In genomic region chr10:133124357-133125211, GRCh38 we compare ENCODE assay signal across 8 cellular contexts. TPM values are rescaled to one million over a fixed set of nuclear protein-coding genes. Genes with fewer than 3 reads are reported as not detected.
DNase-seq lines count a peak whose midpoint lies in the region; ATAC-seq and TF ChIP-seq lines count a peak whose summit lies in the region.

No MANE protein-coding gene starts in this region.

- H3K36me3 ChIP-seq in HAP-1 (replicated peaks) = no peaks in the 10 kb centered on the region
- H3K36me3 ChIP-seq in body of pancreas (replicated peaks in 1 of 2; ENCODE audit: insufficient read depth in 1 of 2, low read depth in 2 of 2) = no peaks in the 10 kb centered on the region

- H3K4me1 ChIP-seq in HAP-1 (no peaks in the 10 kb centered on the region), body of pancreas (no peaks in the 10 kb centered on the region)

- TF ChIP-seq POLR2A in body of pancreas (IDR thresholded peaks at IDR 0.05) = no peak

- H3K27me3 ChIP-seq in HAP-1 (ENCODE audit: low read depth) = peaks cover 13% of the 10 kb centered on the region; the same call in 1 of the 2 replicates
- no peaks in the 10 kb centered on the region for H3K27me3 ChIP-seq in body of pancreas

- in situ Hi-C loops in HAP-1 (cut with MboI; ENCODE audit: low sequenced_read_pairs) = loop anchor here (10.0 kb wide), 2 partner anchors 180 to 470 kb away; partner anchors contain the start of gene CFAP46

- ATAC-seq in body of pancreas = peak; percentile 71
- no peak for ATAC-seq in HG02623 (IDR thresholded peaks at IDR 0.05; ENCODE audit: unreplicated experiment)

- no peak overlapping the region for H3K4me3 ChIP-seq in HAP-1
- H3K4me3 ChIP-seq in body of pancreas = no peak overlapping the region

- 31 to 47% methylated on average over 18 to 55 of the region's 58 CpGs for WGBS in body of pancreas, 2 donors

- TF ChIP-seq CTCF in 22Rv1 (IDR thresholded peaks at IDR 0.05) = peak; percentile 89
- peak; percentile 30 to 63 (median 50) for TF ChIP-seq CTCF in body of pancreas (IDR thresholded peaks at IDR 0.05)

- DNase-seq in HAP-1 (ENCODE audit: low spot score in 2 of 2) (peak; percentile 8 to 71), body of pancreas (peak; percentile 16 to 54 (median 32)), left kidney (ENCODE audit: low read depth, low spot score) (peak; percentile 63), NCI-H1694 (lab: John Stamatoyannopoulos, UW) (no peak), NAMALWA (ENCODE audit: low spot score) (no peak), SW 1271 (lab: John Stamatoyannopoulos, UW) (no peak)

- no peak overlapping the region for H3K27ac ChIP-seq in 22Rv1
- H3K27ac ChIP-seq in body of pancreas = no peak overlapping the region

- H3K9me3 ChIP-seq in HAP-1 (no peaks in the 10 kb centered on the region), body of pancreas (no peaks in the 10 kb centered on the region)

- intact Hi-C loops in body of pancreas (cut with DNase I) = loop anchor here (5.0 kb wide), 1 partner anchor 187 kb away; no protein-coding TSS in a partner anchor

RNA-seq across cellular contexts. Expression of gene KNDC1, which starts 35.4 kb away (rescaled TPM):
- 1 to 10 TPM in 1 of 2 donors, under 1 TPM in 1; 0.52 to 3.3 TPM for total RNA-seq in body of pancreas

RNA-seq across cellular contexts. Expression of gene ADGRA1, which starts 36.9 kb away (rescaled TPM):
- total RNA-seq in body of pancreas = under 1 TPM in 1 of 2 donors, not detected in 1; under 0.01 TPM

Comparison
In these comparisons a context has a peak if more than half of its experiments do, and no peak if none do; other contexts are left out.
1. DNase-seq: peak in HAP-1 (2 of 2), body of pancreas (4 of 4) and left kidney (single experiment); none in NCI-H1694 (single experiment), NAMALWA (single experiment) and SW 1271 (0 of 2).